ENCODE assay signal across 11 cellular contexts in the genomic region with DNA sequence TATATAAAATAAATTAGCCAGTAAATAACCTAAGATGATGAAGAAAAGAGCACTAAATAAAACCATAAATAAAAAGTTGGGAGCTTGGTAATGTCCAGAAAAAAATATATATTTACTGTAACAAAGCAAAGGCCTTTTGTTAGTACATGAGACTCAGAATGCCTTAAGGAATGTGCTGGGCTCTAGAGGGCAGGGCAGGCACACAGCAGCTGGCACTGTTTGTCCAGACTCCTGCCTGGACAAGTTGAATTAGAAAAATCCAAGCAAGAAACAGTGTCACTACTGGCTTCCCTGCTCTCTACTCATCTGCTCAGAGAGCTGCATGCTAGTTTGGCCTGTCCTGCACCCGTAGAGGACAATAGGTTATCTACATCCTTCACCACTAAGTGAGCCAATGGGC. TPM values are rescaled to one million over a fixed set of nuclear protein-coding genes. Genes with fewer than 3 reads are reported as not detected.
DNase-seq lines count a peak whose midpoint lies in the region; ATAC-seq, FAIRE-seq and TF ChIP-seq lines count a peak whose summit lies in the region.
"Had no signal": no experiment of that assay in that cellular context is flagged by ENCODE, and none has a peak within 500 bp of the region (broad histone marks: within the 10 kb centered on the region; RNA-seq: fewer than 3 reads in every experiment).

No MANE protein-coding gene starts in this region.

- no peak overlapping the region for H3K9ac ChIP-seq in keratinocyte (ENCODE audit: control insufficient read depth, extremely low read depth, insufficient read depth, low read length)

- no peaks in the 10 kb centered on the region for H3K36me3 Mint-ChIP-seq in activated naive CD4-positive, alpha-beta T cell treated with anti-CD3 and anti-CD28 coated beads, Interleukin-2, amount 50 U/mL, for 72 hours

- H3K79me2 ChIP-seq in keratinocyte (ENCODE audit: control insufficient read depth, insufficient read depth, low read length) = no peaks in the 10 kb centered on the region

- H3K9me3 ChIP-seq in keratinocyte (ENCODE audit: control insufficient read depth, low read depth, low read length) = no peaks in the 10 kb centered on the region
- H3K9me3 ChIP-seq: vagina had no signal

- TF ChIP-seq CTCF in keratinocyte (optimal IDR thresholded peaks at IDR 0.05 in 1 of 3, IDR thresholded peaks at IDR 0.05 in 1 of 3, conservative IDR thresholded peaks at IDR 0.05 in 1 of 3; ENCODE audit: extremely low read depth in 1 of 3, insufficient read depth in 2 of 3, low read length in 3 of 3) = peak; percentile 42 to 76 (median 61)

- H2AFZ ChIP-seq in keratinocyte (ENCODE audit: control insufficient read depth, low read length) = no peak overlapping the region

- H3K4me2 ChIP-seq in keratinocyte (ENCODE audit: control insufficient read depth, extremely low read depth, insufficient read depth, low read depth, low read length) = peak overlapping the region; percentile 51

- H3K9me3 Mint-ChIP-seq in activated naive CD4-positive, alpha-beta T cell treated with anti-CD3 and anti-CD28 coated beads, Interleukin-2, amount 50 U/mL, for 72 hours = peaks cover 0 to 4% of the 10 kb centered on the region in 2 donors
- H3K9me3 Mint-ChIP-seq: IgD-negative memory B cell had no signal

- DNase-seq in Ammon's horn (ENCODE audit: low spot score) (peak; percentile 44), HT-29 (ENCODE audit: low spot score) (peak; percentile 7), astrocyte of the hippocampus (ENCODE audit: low read depth, low spot score) (peak; percentile 31), keratinocyte (ENCODE audit: low read depth, low spot score) (no peak), ecto neural progenitor cell (ENCODE audit: low spot score) (no peak), SIG-M5 (lab: John Stamatoyannopoulos, UW) (no peak)
- no peak for DNase-seq in activated naive CD4-positive, alpha-beta T cell treated with anti-CD3 and anti-CD28 coated beads, Interleukin-2, amount 50 U/mL, for 72 hours (ENCODE audit: low spot score in 2 of 2)
- DNase-seq: activated CD8-positive, alpha-beta memory T cell treated with anti-CD3 and anti-CD28 coated beads for 24 hours had no signal

- H3K27ac ChIP-seq in keratinocyte (ENCODE audit: control insufficient read depth, insufficient read depth, low read length) = no peak overlapping the region
- H3K27ac ChIP-seq: vagina had no signal

- no peak for ATAC-seq in activated naive CD4-positive, alpha-beta T cell treated with anti-CD3 and anti-CD28 coated beads, Interleukin-2, amount 50 U/mL, for 72 hours
- ATAC-seq in HG02798 (IDR thresholded peaks at IDR 0.05; ENCODE audit: poor library complexity, unreplicated experiment) = no peak

- peak; percentile 91 for FAIRE-seq in keratinocyte (lab: Jason Lieb, UNC)

- no peaks in the 10 kb centered on the region for H3K9me1 ChIP-seq in keratinocyte (ENCODE audit: control insufficient read depth, extremely low read depth, insufficient read depth, low read length)

- H3K4me1 ChIP-seq in keratinocyte (ENCODE audit: control insufficient read depth, extremely low read depth, insufficient read depth, low read length) = peaks cover 8% of the 10 kb centered on the region

- H4K20me1 ChIP-seq in keratinocyte (ENCODE audit: control insufficient read depth, extremely low read depth, insufficient read depth, low read length) = no peaks in the 10 kb centered on the region

- H3K27ac Mint-ChIP-seq in activated naive CD4-positive, alpha-beta T cell treated with anti-CD3 and anti-CD28 coated beads, Interleukin-2, amount 50 U/mL, for 72 hours = no peak overlapping the region

- H3K36me3 ChIP-seq in keratinocyte (ENCODE audit: control insufficient read depth in 2 of 2, extremely low read depth in 1 of 2, insufficient read depth in 2 of 2, low read length in 2 of 2) = no peaks in the 10 kb centered on the region
- H3K36me3 ChIP-seq: vagina had no signal

- no peak overlapping the region for H3K4me3 ChIP-seq in keratinocyte (ENCODE audit: control insufficient read depth in 2 of 3, extremely low read depth in 1 of 3, insufficient read depth in 2 of 3, low read depth in 1 of 3, low read length in 3 of 3)
- H3K4me3 ChIP-seq: vagina had no signal

- dilution Hi-C loops in keratinocyte (cut with MboI; ENCODE audit: extremely low pct_ligation_motif_present, low sequenced_read_pairs) = no loop called here

- no peaks in the 10 kb centered on the region for H3K27me3 ChIP-seq in keratinocyte (ENCODE audit: control insufficient read depth, extremely low read depth, insufficient read depth, low read length)
- H3K27me3 ChIP-seq: vagina had no signal

RNA-seq across cellular contexts. Expression of a gene that starts 8.8 kb away (rescaled TPM):
- total RNA-seq in HT-29 (2014; rRNA removed; shearing (Covaris generic)) = not detected in 2 replicates
- not detected in 3 replicates for polyA plus RNA-seq in keratinocyte
- not detected for polyA plus RNA-seq in keratinocyte (2011; ENCODE audit: low read depth)
- not detected in 2 replicates for polyA plus RNA-seq in keratinocyte (2011; cell fraction: cytosol; rRNA removed)
- polyA plus RNA-seq in keratinocyte (2011; cell fraction: nucleus; rRNA removed) = not detected in 2 replicates
- not detected in 2 replicates for polyA plus RNA-seq in keratinocyte (2012; ENCODE audit: low replicate concordance)
- polyA minus RNA-seq in keratinocyte = not detected in 3 replicates
- polyA minus RNA-seq in keratinocyte (2011; cell fraction: cytosol; rRNA and poly(A)+ RNA removed) = not detected
- not detected in 2 replicates for polyA minus RNA-seq in keratinocyte (2011; cell fraction: nucleus; rRNA and poly(A)+ RNA removed)
- not detected for total RNA-seq in activated naive CD4-positive, alpha-beta T cell treated with anti-CD3 and anti-CD28 coated beads, Interleukin-2, amount 50 U/mL, for 72 hours
- total RNA-seq: vagina had no signal
- polyA plus RNA-seq: IgD-negative memory B cell had no signal

RNA-seq across cellular contexts. Expression of a gene that starts 21.6 kb away (rescaled TPM):
- not detected in 2 replicates for total RNA-seq in HT-29 (2014; rRNA removed; shearing (Covaris generic))
- polyA plus RNA-seq in keratinocyte = not detected in 3 replicates
- polyA plus RNA-seq in keratinocyte (2011; ENCODE audit: low read depth) = not detected
- polyA plus RNA-seq in keratinocyte (2011; cell fraction: cytosol; rRNA removed) = not detected in 2 replicates
- polyA plus RNA-seq in keratinocyte (2011; cell fraction: nucleus; rRNA removed) = not detected in 2 replicates
- not detected in 2 replicates for polyA plus RNA-seq in keratinocyte (2012; ENCODE audit: low replicate concordance)
- polyA minus RNA-seq in keratinocyte = not detected in 3 replicates
- not detected for polyA minus RNA-seq in keratinocyte (2011; cell fraction: cytosol; rRNA and poly(A)+ RNA removed)
- not detected in 2 replicates for polyA minus RNA-seq in keratinocyte (2011; cell fraction: nucleus; rRNA and poly(A)+ RNA removed)
- total RNA-seq in activated naive CD4-positive, alpha-beta T cell treated with anti-CD3 and anti-CD28 coated beads, Interleukin-2, amount 50 U/mL, for 72 hours = not detected
- total RNA-seq: vagina had no signal
- polyA plus RNA-seq: IgD-negative memory B cell had no signal

RNA-seq across cellular contexts. Expression of a gene that starts 46.4 kb away (rescaled TPM):
- not detected in 2 replicates for total RNA-seq in HT-29 (2014; rRNA removed; shearing (Covaris generic))
- not detected in 3 replicates for polyA plus RNA-seq in keratinocyte
- polyA plus RNA-seq in keratinocyte (2011; ENCODE audit: low read depth) = not detected
- polyA plus RNA-seq in keratinocyte (2011; cell fraction: cytosol; rRNA removed) = not detected in 2 replicates
- polyA plus RNA-seq in keratinocyte (2011; cell fraction: nucleus; rRNA removed) = not detected in 2 replicates
- not detected in 2 replicates for polyA plus RNA-seq in keratinocyte (2012; ENCODE audit: low replicate concordance)
- polyA minus RNA-seq in keratinocyte = not detected in 3 replicates
- polyA minus RNA-seq in keratinocyte (2011; cell fraction: cytosol; rRNA and poly(A)+ RNA removed) = not detected
- polyA minus RNA-seq in keratinocyte (2011; cell fraction: nucleus; rRNA and poly(A)+ RNA removed) = not detected in 2 replicates
- total RNA-seq in activated naive CD4-positive, alpha-beta T cell treated with anti-CD3 and anti-CD28 coated beads, Interleukin-2, amount 50 U/mL, for 72 hours = not detected
- total RNA-seq: vagina had no signal
- polyA plus RNA-seq: IgD-negative memory B cell had no signal

RNA-seq across cellular contexts. Expression of a gene that starts 54.7 kb away (rescaled TPM):
- 0.08 and 1.5 TPM in 2 replicates for total RNA-seq in HT-29 (2014; rRNA removed; shearing (Covaris generic))
- polyA plus RNA-seq in keratinocyte = 3.5 to 4.7 TPM (median 3.6 TPM) in 3 replicates
- 1.1 TPM for polyA plus RNA-seq in keratinocyte (2011; ENCODE audit: low read depth)
- polyA plus RNA-seq in keratinocyte (2011; cell fraction: cytosol; rRNA removed) = 2.5 and 2.6 TPM in 2 replicates
- 5.8 and 6.0 TPM in 2 replicates for polyA plus RNA-seq in keratinocyte (2011; cell fraction: nucleus; rRNA removed)
- polyA plus RNA-seq in keratinocyte (2012; ENCODE audit: low replicate concordance) = 1.8 and 2.2 TPM in 2 replicates
- polyA minus RNA-seq in keratinocyte = 0.89 to 2.6 TPM (median 0.96 TPM) in 3 replicates
- 2.1 TPM for polyA minus RNA-seq in keratinocyte (2011; cell fraction: cytosol; rRNA and poly(A)+ RNA removed)
- 1.3 and 1.7 TPM in 2 replicates for polyA minus RNA-seq in keratinocyte (2011; cell fraction: nucleus; rRNA and poly(A)+ RNA removed)
- total RNA-seq in activated naive CD4-positive, alpha-beta T cell treated with anti-CD3 and anti-CD28 coated beads, Interleukin-2, amount 50 U/mL, for 72 hours = 10 to 100 TPM; 10.1 to 10.3 TPM

Comparison
In these comparisons a context has a peak if more than half of its experiments do, and no peak if none do; other contexts are left out.
1. DNase-seq: peak in Ammon's horn (single experiment), HT-29 (single experiment) and astrocyte of the hippocampus (single experiment); none in keratinocyte (single experiment), ecto neural progenitor cell (single experiment), activated naive CD4-positive, alpha-beta T cell treated with anti-CD3 and anti-CD28 coated beads, Interleukin-2, amount 50 U/mL, for 72 hours (0 of 2) and SIG-M5 (single experiment).